Comparison of ENCODE assay signal across 1 cellular context in genomic region chr13:94705081-94705751, GRCh38.
TF ChIP-seq lines count a peak whose summit lies in the region.

No MANE protein-coding gene starts in this region.

TF ChIP-seq in H1, 55 proteins besides CTCF, POLR2A, EP300 and RAD21:
- TF ChIP-seq MAFK (IDR thresholded peaks at IDR 0.05; ENCODE audit: low read depth, low read length): no peak
- no peak for TF ChIP-seq SAP30 (IDR thresholded peaks at IDR 0.05; ENCODE audit: insufficient read depth, insufficient replicate concordance, low read length)
- no peak for TF ChIP-seq CTBP2 (IDR thresholded peaks at IDR 0.05; ENCODE audit: borderline replicate concordance, insufficient read depth, insufficient read length, low read length)
- TF ChIP-seq GTF2F1 (IDR thresholded peaks at IDR 0.05; ENCODE audit: borderline replicate concordance, low read depth, low read length): no peak
- TF ChIP-seq CHD2 (IDR thresholded peaks at IDR 0.05; ENCODE audit: low read length): no peak
- 0 out of 2 replicates have a peak, but pooled peaks have one; percentile 9 for TF ChIP-seq RBBP5 (IDR thresholded peaks at IDR 0.05; ENCODE audit: borderline replicate concordance, low read depth, low read length)
- 0 out of 2 replicates have a peak, but pooled peaks have one; percentile 11 for TF ChIP-seq BACH1 (IDR thresholded peaks at IDR 0.05; ENCODE audit: low read length)
- TF ChIP-seq SUZ12 (IDR thresholded peaks at IDR 0.05; ENCODE audit: low read length): no peak
- no peak for TF ChIP-seq SP4 (IDR thresholded peaks at IDR 0.05; ENCODE audit: low read length)
- TF ChIP-seq E2F6 (IDR thresholded peaks at IDR 0.05): peak; percentile 94
- no peak for TF ChIP-seq PHF8 (conservative IDR thresholded peaks at IDR 0.05; ENCODE audit: low read depth, low read length)
- TF ChIP-seq TBP (IDR thresholded peaks at IDR 0.05; ENCODE audit: low read depth, low read length): no peak
- no peak for TF ChIP-seq YY1 (IDR thresholded peaks at IDR 0.05; ENCODE audit: low read depth, low read length)
- TF ChIP-seq FOSL1 (IDR thresholded peaks at IDR 0.05; ENCODE audit: insufficient read depth, low read depth, low read length): no peak
- TF ChIP-seq, protein P1, sequence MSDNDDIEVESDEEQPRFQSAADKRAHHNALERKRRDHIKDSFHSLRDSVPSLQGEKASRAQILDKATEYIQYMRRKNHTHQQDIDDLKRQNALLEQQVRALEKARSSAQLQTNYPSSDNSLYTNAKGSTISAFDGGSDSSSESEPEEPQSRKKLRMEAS (IDR thresholded peaks at IDR 0.05): peak; percentile 95
- no peak for TF ChIP-seq KDM4A (IDR thresholded peaks at IDR 0.05; ENCODE audit: low read depth, low read length, severe bottlenecking)
- TF ChIP-seq CREB1 (IDR thresholded peaks at IDR 0.05): no peak
- no peak for TF ChIP-seq SRF (IDR thresholded peaks at IDR 0.05; ENCODE audit: low read depth, low read length)
- TF ChIP-seq, protein P2, sequence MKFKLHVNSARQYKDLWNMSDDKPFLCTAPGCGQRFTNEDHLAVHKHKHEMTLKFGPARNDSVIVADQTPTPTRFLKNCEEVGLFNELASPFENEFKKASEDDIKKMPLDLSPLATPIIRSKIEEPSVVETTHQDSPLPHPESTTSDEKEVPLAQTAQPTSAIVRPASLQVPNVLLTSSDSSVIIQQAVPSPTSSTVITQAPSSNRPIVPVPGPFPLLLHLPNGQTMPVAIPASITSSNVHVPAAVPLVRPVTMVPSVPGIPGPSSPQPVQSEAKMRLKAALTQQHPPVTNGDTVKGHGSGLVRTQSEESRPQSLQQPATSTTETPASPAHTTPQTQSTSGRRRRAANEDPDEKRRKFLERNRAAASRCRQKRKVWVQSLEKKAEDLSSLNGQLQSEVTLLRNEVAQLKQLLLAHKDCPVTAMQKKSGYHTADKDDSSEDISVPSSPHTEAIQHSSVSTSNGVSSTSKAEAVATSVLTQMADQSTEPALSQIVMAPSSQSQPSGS (IDR thresholded peaks at IDR 0.05; ENCODE audit: low read length): no peak
- TF ChIP-seq ATF3 (IDR thresholded peaks at IDR 0.05; ENCODE audit: insufficient read depth, low read depth, low read length): no peak
- no peak for TF ChIP-seq SIN3A (conservative IDR thresholded peaks at IDR 0.05 in 1 of 2, IDR thresholded peaks at IDR 0.05 in 1 of 2; ENCODE audit: low read depth in 1 of 2, low read length in 2 of 2)
- no peak for TF ChIP-seq TCF12 (IDR thresholded peaks at IDR 0.05; ENCODE audit: low read depth, low read length)
- peak; percentile 79 for TF ChIP-seq ASH2L (IDR thresholded peaks at IDR 0.05; ENCODE audit: low read length)
- TF ChIP-seq HDAC2 (IDR thresholded peaks at IDR 0.05; ENCODE audit: borderline replicate concordance in 1 of 2, low read depth in 2 of 2, low read length in 2 of 2): peak in 1 of 2 experiments; percentile 87; a peak in 1 of 4 replicates
- TF ChIP-seq CEBPB (IDR thresholded peaks at IDR 0.05; ENCODE audit: low read depth, low read length): no peak
- TF ChIP-seq, protein P3, sequence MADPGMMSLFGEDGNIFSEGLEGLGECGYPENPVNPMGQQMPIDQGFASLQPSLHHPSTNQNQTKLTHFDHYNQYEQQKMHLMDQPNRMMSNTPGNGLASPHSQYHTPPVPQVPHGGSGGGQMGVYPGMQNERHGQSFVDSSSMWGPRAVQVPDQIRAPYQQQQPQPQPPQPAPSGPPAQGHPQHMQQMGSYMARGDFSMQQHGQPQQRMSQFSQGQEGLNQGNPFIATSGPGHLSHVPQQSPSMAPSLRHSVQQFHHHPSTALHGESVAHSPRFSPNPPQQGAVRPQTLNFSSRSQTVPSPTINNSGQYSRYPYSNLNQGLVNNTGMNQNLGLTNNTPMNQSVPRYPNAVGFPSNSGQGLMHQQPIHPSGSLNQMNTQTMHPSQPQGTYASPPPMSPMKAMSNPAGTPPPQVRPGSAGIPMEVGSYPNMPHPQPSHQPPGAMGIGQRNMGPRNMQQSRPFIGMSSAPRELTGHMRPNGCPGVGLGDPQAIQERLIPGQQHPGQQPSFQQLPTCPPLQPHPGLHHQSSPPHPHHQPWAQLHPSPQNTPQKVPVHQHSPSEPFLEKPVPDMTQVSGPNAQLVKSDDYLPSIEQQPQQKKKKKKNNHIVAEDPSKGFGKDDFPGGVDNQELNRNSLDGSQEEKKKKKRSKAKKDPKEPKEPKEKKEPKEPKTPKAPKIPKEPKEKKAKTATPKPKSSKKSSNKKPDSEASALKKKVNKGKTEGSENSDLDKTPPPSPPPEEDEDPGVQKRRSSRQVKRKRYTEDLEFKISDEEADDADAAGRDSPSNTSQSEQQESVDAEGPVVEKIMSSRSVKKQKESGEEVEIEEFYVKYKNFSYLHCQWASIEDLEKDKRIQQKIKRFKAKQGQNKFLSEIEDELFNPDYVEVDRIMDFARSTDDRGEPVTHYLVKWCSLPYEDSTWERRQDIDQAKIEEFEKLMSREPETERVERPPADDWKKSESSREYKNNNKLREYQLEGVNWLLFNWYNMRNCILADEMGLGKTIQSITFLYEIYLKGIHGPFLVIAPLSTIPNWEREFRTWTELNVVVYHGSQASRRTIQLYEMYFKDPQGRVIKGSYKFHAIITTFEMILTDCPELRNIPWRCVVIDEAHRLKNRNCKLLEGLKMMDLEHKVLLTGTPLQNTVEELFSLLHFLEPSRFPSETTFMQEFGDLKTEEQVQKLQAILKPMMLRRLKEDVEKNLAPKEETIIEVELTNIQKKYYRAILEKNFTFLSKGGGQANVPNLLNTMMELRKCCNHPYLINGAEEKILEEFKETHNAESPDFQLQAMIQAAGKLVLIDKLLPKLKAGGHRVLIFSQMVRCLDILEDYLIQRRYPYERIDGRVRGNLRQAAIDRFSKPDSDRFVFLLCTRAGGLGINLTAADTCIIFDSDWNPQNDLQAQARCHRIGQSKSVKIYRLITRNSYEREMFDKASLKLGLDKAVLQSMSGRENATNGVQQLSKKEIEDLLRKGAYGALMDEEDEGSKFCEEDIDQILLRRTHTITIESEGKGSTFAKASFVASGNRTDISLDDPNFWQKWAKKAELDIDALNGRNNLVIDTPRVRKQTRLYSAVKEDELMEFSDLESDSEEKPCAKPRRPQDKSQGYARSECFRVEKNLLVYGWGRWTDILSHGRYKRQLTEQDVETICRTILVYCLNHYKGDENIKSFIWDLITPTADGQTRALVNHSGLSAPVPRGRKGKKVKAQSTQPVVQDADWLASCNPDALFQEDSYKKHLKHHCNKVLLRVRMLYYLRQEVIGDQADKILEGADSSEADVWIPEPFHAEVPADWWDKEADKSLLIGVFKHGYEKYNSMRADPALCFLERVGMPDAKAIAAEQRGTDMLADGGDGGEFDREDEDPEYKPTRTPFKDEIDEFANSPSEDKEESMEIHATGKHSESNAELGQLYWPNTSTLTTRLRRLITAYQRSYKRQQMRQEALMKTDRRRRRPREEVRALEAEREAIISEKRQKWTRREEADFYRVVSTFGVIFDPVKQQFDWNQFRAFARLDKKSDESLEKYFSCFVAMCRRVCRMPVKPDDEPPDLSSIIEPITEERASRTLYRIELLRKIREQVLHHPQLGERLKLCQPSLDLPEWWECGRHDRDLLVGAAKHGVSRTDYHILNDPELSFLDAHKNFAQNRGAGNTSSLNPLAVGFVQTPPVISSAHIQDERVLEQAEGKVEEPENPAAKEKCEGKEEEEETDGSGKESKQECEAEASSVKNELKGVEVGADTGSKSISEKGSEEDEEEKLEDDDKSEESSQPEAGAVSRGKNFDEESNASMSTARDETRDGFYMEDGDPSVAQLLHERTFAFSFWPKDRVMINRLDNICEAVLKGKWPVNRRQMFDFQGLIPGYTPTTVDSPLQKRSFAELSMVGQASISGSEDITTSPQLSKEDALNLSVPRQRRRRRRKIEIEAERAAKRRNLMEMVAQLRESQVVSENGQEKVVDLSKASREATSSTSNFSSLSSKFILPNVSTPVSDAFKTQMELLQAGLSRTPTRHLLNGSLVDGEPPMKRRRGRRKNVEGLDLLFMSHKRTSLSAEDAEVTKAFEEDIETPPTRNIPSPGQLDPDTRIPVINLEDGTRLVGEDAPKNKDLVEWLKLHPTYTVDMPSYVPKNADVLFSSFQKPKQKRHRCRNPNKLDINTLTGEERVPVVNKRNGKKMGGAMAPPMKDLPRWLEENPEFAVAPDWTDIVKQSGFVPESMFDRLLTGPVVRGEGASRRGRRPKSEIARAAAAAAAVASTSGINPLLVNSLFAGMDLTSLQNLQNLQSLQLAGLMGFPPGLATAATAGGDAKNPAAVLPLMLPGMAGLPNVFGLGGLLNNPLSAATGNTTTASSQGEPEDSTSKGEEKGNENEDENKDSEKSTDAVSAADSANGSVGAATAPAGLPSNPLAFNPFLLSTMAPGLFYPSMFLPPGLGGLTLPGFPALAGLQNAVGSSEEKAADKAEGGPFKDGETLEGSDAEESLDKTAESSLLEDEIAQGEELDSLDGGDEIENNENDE (IDR thresholded peaks at IDR 0.05; ENCODE audit: insufficient replicate concordance, low read length): peak; percentile 52
- no peak; the same call in 1 of the 2 replicates for TF ChIP-seq KDM1A (IDR thresholded peaks at IDR 0.05; ENCODE audit: borderline replicate concordance, low read length)
- TF ChIP-seq TAF7 (optimal IDR thresholded peaks at IDR 0.05; ENCODE audit: borderline replicate concordance, low read depth, low read length): peak; percentile 36
- no peak for TF ChIP-seq NRF1 (IDR thresholded peaks at IDR 0.05; ENCODE audit: low read depth, low read length)
- no peak for TF ChIP-seq HDAC6 (IDR thresholded peaks at IDR 0.05; ENCODE audit: low read depth, low read length)
- TF ChIP-seq CBX5 (IDR thresholded peaks at IDR 0.05; ENCODE audit: low read depth, low read length): no peak
- TF ChIP-seq BRCA1 (IDR thresholded peaks at IDR 0.05; ENCODE audit: low read depth, low read length): no peak
- no peak for TF ChIP-seq GABPA (IDR thresholded peaks at IDR 0.05; ENCODE audit: borderline replicate concordance, insufficient read depth, low read length)
- peak; percentile 59 for TF ChIP-seq RNF2 (IDR thresholded peaks at IDR 0.05; ENCODE audit: borderline replicate concordance, low read depth, low read length, missing control alignments, poor library complexity, severe bottlenecking)
